Comparison of ENCODE assay signal across 15 cellular contexts in genomic region chr9:93459432-93459847, GRCh38. TPM values are rescaled to one million over a fixed set of nuclear protein-coding genes. Genes with fewer than 3 reads are reported as not detected.
A peak's percentile ranks its signal among the peaks of the same experiment; 100 is the strongest.
DNase-seq lines count a peak whose midpoint lies in the region; ATAC-seq and TF ChIP-seq lines count a peak whose summit lies in the region.
"Had no signal": no experiment of that assay in that cellular context is flagged by ENCODE, and none has a peak within 500 bp of the region (broad histone marks: within the 10 kb centered on the region; RNA-seq: fewer than 3 reads in every experiment).

No MANE protein-coding gene starts in this region.

- no peak overlapping the region for H3K9ac ChIP-seq in SK-N-MC (ENCODE audit: insufficient read length)

- TF ChIP-seq CTCF in left ventricle myocardium inferior (IDR thresholded peaks at IDR 0.05; ENCODE audit: borderline replicate concordance): no peak
- TF ChIP-seq CTCF in upper lobe of right lung (IDR thresholded peaks at IDR 0.05): no peak

- peak overlapping the region; percentile 35; the same call in 1 of the 2 replicates for H3K27ac ChIP-seq in SK-N-MC
- H3K27ac ChIP-seq in left ventricle myocardium inferior (replicated peaks): peak overlapping the region; percentile 98
- H3K27ac ChIP-seq in upper lobe of right lung: peak overlapping the region; percentile 4
- H3K27ac ChIP-seq: tibial artery had no signal

- H3K4me1 ChIP-seq in left ventricle myocardium inferior: peaks cover 94% of the 10 kb centered on the region
- peaks cover 65% of the 10 kb centered on the region for H3K4me1 ChIP-seq in upper lobe of right lung

- no peak for TF ChIP-seq POLR2A in erythroblast (IDR thresholded peaks at IDR 0.05; ENCODE audit: low read length)

- H3K4me3 ChIP-seq in SK-N-MC (no peak overlapping the region), left ventricle myocardium inferior (no peak overlapping the region), upper lobe of right lung (no peak overlapping the region)
- H3K4me3 ChIP-seq: tibial artery had no signal

- no peaks in the 10 kb centered on the region for H3K27me3 ChIP-seq in left ventricle myocardium inferior (ENCODE audit: low read depth)
- H3K27me3 ChIP-seq in upper lobe of right lung: no peaks in the 10 kb centered on the region
- H3K27me3 ChIP-seq: tibial artery had no signal

- intact Hi-C loops in Right ventricle myocardium inferior (cut with DNase I) (no loop called here), cardiac septum (cut with DNase I) (loop anchor here (10.0 kb wide), 1 partner anchor 335 kb away; no protein-coding TSS in a partner anchor), left ventricle myocardium inferior (cut with micrococcal nuclease) (loop anchor here (5.0 kb wide), 1 partner anchor 108 kb away; no protein-coding TSS in a partner anchor), upper lobe of right lung (cut with DNase I) (no loop called here)

- ATAC-seq in Right ventricle myocardium inferior (peak; percentile 67), upper lobe of right lung (no peak), GM19351 (IDR thresholded peaks at IDR 0.05; ENCODE audit: unreplicated experiment) (no peak)

- H3K36me3 ChIP-seq in SK-N-MC (ENCODE audit: insufficient read depth, low read length) (peaks cover 7% of the 10 kb centered on the region; the same call in 1 of the 2 replicates), left ventricle myocardium inferior (no peaks in the 10 kb centered on the region), upper lobe of right lung (no peaks in the 10 kb centered on the region)
- H3K36me3 ChIP-seq: tibial artery had no signal

- DNase-seq in Right ventricle myocardium inferior (ENCODE audit: missing footprints) (no peak), cardiac septum (ENCODE audit: low spot score) (no peak), SK-N-MC (ENCODE audit: low read depth, low spot score) (no peak), left ventricle myocardium inferior (no peak), upper lobe of right lung (no peak), SW480 (ENCODE audit: low spot score) (no peak), erythroblast (lab: John Stamatoyannopoulos, UW) (no peak)
- DNase-seq: activated naive CD4-positive, alpha-beta T cell treated with anti-CD3 and anti-CD28 coated beads, Interleukin-2, amount 50 U/mL, for 16 hours; DMS79; islet precursor cell; NCI-H1092 treated with DMSO at 0.1 percent for 48 hours; NCI-H524 treated with DMSO at 0.1 percent for 48 hours; T-helper 9 cell; tibial artery had no signal

- H3K9me3 ChIP-seq in SK-N-MC (ENCODE audit: low read depth, low read length) (no peaks in the 10 kb centered on the region), left ventricle myocardium inferior (replicated peaks) (no peaks in the 10 kb centered on the region), upper lobe of right lung (no peaks in the 10 kb centered on the region)
- H3K9me3 ChIP-seq: tibial artery had no signal

RNA-seq across cellular contexts. Expression of gene FAM120AOS, which starts 6.1 kb away (rescaled TPM):
- total RNA-seq in Right ventricle myocardium inferior (28.4 TPM), cardiac septum (39.1 TPM), left ventricle myocardium inferior (27.3 TPM), upper lobe of right lung (46.0 TPM)

RNA-seq across cellular contexts. Expression of gene FAM120A, which starts 8.0 kb away (rescaled TPM):
- total RNA-seq in Right ventricle myocardium inferior: 94.1 TPM
- total RNA-seq in cardiac septum: 116 TPM
- total RNA-seq in left ventricle myocardium inferior: 104 TPM
- 109 TPM for total RNA-seq in upper lobe of right lung

Comparison
In these comparisons a context has a peak if more than half of its experiments do, and no peak if none do; other contexts are left out.
1. intact Hi-C loops: an anchor here in cardiac septum (10.0 kb wide) and left ventricle myocardium inferior (5.0 kb wide); none called in Right ventricle myocardium inferior and upper lobe of right lung.
2. H3K27ac ChIP-seq: peak in every context shown above with its lines; median percentile 98 in left ventricle myocardium inferior; 35 in SK-N-MC; 4 in upper lobe of right lung.